28 cellular contexts compared by ENCODE assay signal in the genomic region with DNA sequence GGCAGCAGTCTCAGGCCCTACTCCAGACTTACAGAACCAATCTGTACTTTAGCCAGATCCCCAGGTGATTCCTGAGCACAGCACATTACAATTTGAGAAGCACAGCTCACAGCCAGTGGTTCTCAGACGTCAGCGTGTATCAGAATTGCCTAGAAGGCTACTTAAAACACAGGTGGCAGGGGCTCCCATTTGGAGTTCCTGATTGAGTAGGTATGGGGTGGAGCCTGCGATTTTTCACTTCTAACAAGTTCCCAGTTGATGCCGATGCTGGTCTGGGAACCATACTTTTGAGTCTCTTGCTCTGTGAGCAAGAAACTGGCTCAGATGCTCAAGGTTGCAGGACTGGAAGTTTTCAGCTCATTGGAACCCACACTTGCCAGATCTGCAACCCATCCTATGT.
"Had no signal": no experiment of that assay in that cellular context is flagged by ENCODE, and none has a peak within 500 bp of the region (broad histone marks: within the 10 kb centered on the region; RNA-seq: fewer than 3 reads in every experiment).

No MANE protein-coding gene starts in this region.

- H3K9me3 Mint-ChIP-seq: activated CD4-positive, alpha-beta memory T cell treated with anti-CD3 and anti-CD28 coated beads for 36 hours; activated naive CD4-positive, alpha-beta T cell treated with anti-CD3 and anti-CD28 coated beads for 36 hours; activated naive CD8-positive, alpha-beta T cell treated with anti-CD3 and anti-CD28 coated beads, Interleukin-2, amount 50 U/mL, for 24 hours; activated T-cell treated with anti-CD3 and anti-CD28 coated beads, Interleukin-2, amount 50 U/mL, for 4 hours; activated T-helper 1 cell treated with anti-CD3 and anti-CD28 coated beads, Interleukin-12 subunit alpha, Interleukin-12 subunit beta, Interleukin-2, Interleukin-4 antibody, amounts not matched to agents 30 ng/mL and 10 ng/mL and 1 ng/mL, durations not matched to agents 14 hours and 24 hours and 36 hours had no signal

- ATAC-seq: activated CD4-positive, alpha-beta T cell treated with anti-CD3 and anti-CD28 coated beads for 36 hours; activated CD4-positive, CD25-positive, alpha-beta regulatory T cell treated with anti-CD3 and anti-CD28 coated beads, Interleukin-2, amount 50 U/mL, for 24 hours; activated naive CD8-positive, alpha-beta T cell treated with anti-CD3 and anti-CD28 coated beads, Interleukin-2, amount 50 U/mL, for 24 hours; activated T-cell treated with anti-CD3 and anti-CD28 coated beads, Interleukin-2, amount 50 U/mL, for 4 hours had no signal

- DNase-seq: activated CD4-positive, alpha-beta memory T cell treated with anti-CD3 and anti-CD28 coated beads for 36 hours; activated CD4-positive, alpha-beta T cell treated with anti-CD3 and anti-CD28 coated beads for 36 hours; activated CD4-positive, alpha-beta T cell treated with anti-CD3 and anti-CD28 coated beads, Interleukin-2, amount 50 U/mL, for 1 hour; activated CD8-positive, alpha-beta memory T cell treated with anti-CD3 and anti-CD28 coated beads, Interleukin-2, amount 50 U/mL, for 4 hours; activated gamma-delta T cell treated with Interleukin-2 at 50 U/mL for 16 hours; activated naive CD4-positive, alpha-beta T cell treated with anti-CD3 and anti-CD28 coated beads for 36 hours; activated naive CD8-positive, alpha-beta T cell treated with anti-CD3 and anti-CD28 coated beads, Interleukin-2, amount 50 U/mL, for 24 hours; activated T-cell treated with anti-CD3 and anti-CD28 coated beads for 4 hours; activated T-cell treated with anti-CD3 and anti-CD28 coated beads, Interleukin-2, amount 50 U/mL, for 4 hours; anterior cingulate cortex; brain microvascular endothelial cell; central memory CD4-positive, alpha-beta T cell; NCI-H1092 treated with DMSO at 0.1 percent for 48 hours; NCI-H1417; NCI-H146; NCI-H187; NCI-H2029 treated with DMSO at 0.1 percent for 48 hours; NCI-H2107; NCI-H345; NCI-H526; NCI-H748 treated with DMSO at 0.1 percent for 48 hours; NK-92 treated with Interleukin-12 subunit alpha and Interleukin-12 subunit beta, amount 100 ng/mL, for 24 hours; SHP77; SJCRH30 had no signal

- H3K27ac ChIP-seq: brain microvascular endothelial cell, SJCRH30, SK-N-MC had no signal

- H3K36me3 ChIP-seq: SJCRH30 had no signal

- H3K4me3 ChIP-seq: SJCRH30, SK-N-MC had no signal

- H3K27me3 ChIP-seq: brain microvascular endothelial cell, SJCRH30 had no signal

- H3K9me3 ChIP-seq: SJCRH30 had no signal

- H3K4me3 Mint-ChIP-seq: activated CD4-positive, alpha-beta memory T cell treated with anti-CD3 and anti-CD28 coated beads for 36 hours; activated CD4-positive, alpha-beta T cell treated with anti-CD3 and anti-CD28 coated beads for 36 hours; activated naive CD4-positive, alpha-beta T cell treated with anti-CD3 and anti-CD28 coated beads for 36 hours; activated naive CD8-positive, alpha-beta T cell treated with anti-CD3 and anti-CD28 coated beads, Interleukin-2, amount 50 U/mL, for 24 hours; activated T-cell treated with anti-CD3 and anti-CD28 coated beads, Interleukin-2, amount 50 U/mL, for 4 hours; activated T-helper 1 cell treated with anti-CD3 and anti-CD28 coated beads, Interleukin-12 subunit alpha, Interleukin-12 subunit beta, Interleukin-2, Interleukin-4 antibody, amounts not matched to agents 30 ng/mL and 10 ng/mL and 1 ng/mL, durations not matched to agents 14 hours and 24 hours and 36 hours had no signal

- H3K27ac Mint-ChIP-seq: activated CD4-positive, alpha-beta memory T cell treated with anti-CD3 and anti-CD28 coated beads for 36 hours; activated CD4-positive, alpha-beta T cell treated with anti-CD3 and anti-CD28 coated beads for 36 hours; activated naive CD4-positive, alpha-beta T cell treated with anti-CD3 and anti-CD28 coated beads for 36 hours; activated naive CD8-positive, alpha-beta T cell; activated naive CD8-positive, alpha-beta T cell treated with anti-CD3 and anti-CD28 coated beads, Interleukin-2, amount 50 U/mL, for 24 hours; activated T-helper 1 cell treated with anti-CD3 and anti-CD28 coated beads, Interleukin-12 subunit alpha, Interleukin-12 subunit beta, Interleukin-2, Interleukin-4 antibody, amounts not matched to agents 30 ng/mL and 10 ng/mL and 1 ng/mL, durations not matched to agents 14 hours and 24 hours and 36 hours had no signal
